ENCODE assay signal across 16 cellular contexts in genomic region chr2:73237168-73237567, GRCh38. TPM values are rescaled to one million over a fixed set of nuclear protein-coding genes. Genes with fewer than 3 reads are reported as not detected.
A peak's percentile ranks its signal among the peaks of the same experiment; 100 is the strongest.
DNase-seq lines count a peak whose midpoint lies in the region; ATAC-seq and TF ChIP-seq lines count a peak whose summit lies in the region.
"Had no signal": no experiment of that assay in that cellular context is flagged by ENCODE, and none has a peak within 500 bp of the region (broad histone marks: within the 10 kb centered on the region; RNA-seq: fewer than 3 reads in every experiment).

No MANE protein-coding gene starts in this region.

- H3K4me1 Mint-ChIP-seq in CD4-positive, CD25-positive, alpha-beta regulatory T cell = peaks cover 12 to 56% (median 41%) of the 10 kb centered on the region in 4 donors
- peaks cover 34% of the 10 kb centered on the region for H3K4me1 Mint-ChIP-seq in central memory CD8-positive, alpha-beta T cell

- peak overlapping the region; percentile 1 to 90 (median 7) for H3K27ac Mint-ChIP-seq in CD4-positive, CD25-positive, alpha-beta regulatory T cell
- H3K27ac Mint-ChIP-seq in central memory CD8-positive, alpha-beta T cell (ENCODE audit: low read depth) = peak overlapping the region; percentile 2

- H3K9ac ChIP-seq in HUES48 (ENCODE audit: low read depth, low read length) = no peak overlapping the region

- H3K9me3 Mint-ChIP-seq in CD4-positive, CD25-positive, alpha-beta regulatory T cell = no peaks in the 10 kb centered on the region
- no peaks in the 10 kb centered on the region for H3K9me3 Mint-ChIP-seq in central memory CD8-positive, alpha-beta T cell

- intact Hi-C loops in dorsolateral prefrontal cortex (cut with DNase I) = loop anchor here in 1 of 2 donors (5.0 kb wide), 1 partner anchor 50 kb away; no protein-coding TSS in a partner anchor

- H3K27ac ChIP-seq in CD4-positive, CD25-positive, alpha-beta regulatory T cell (ENCODE audit: insufficient read depth, low read length, poor library complexity, severe bottlenecking) = no peak overlapping the region
- H3K27ac ChIP-seq in HUES48 (ENCODE audit: low read depth, low read length) (peak overlapping the region; percentile 91), Peyer's patch (no peak overlapping the region), dorsolateral prefrontal cortex (no peak overlapping the region)

- no peak for DNase-seq in CD4-positive, CD25-positive, alpha-beta regulatory T cell
- no peak for DNase-seq in central memory CD8-positive, alpha-beta T cell (ENCODE audit: low spot score in 2 of 2)
- DNase-seq in Peyer's patch = no peak
- no peak for DNase-seq in hypothalamus (lab: John Stamatoyannopoulos, UW)
- DNase-seq in dorsolateral prefrontal cortex = no peak
- DNase-seq: cortex of kidney; KG1; midbrain; NCI-H1694; NCI-H526 treated with DMSO at 0.1 percent for 48 hours; stimulated activated CD4-positive, alpha-beta T cell treated with anti-CD3 and anti-CD28 coated beads, Interleukin-2, amount 100 ng/mL, for 24 hours; stimulated activated naive CD4-positive, alpha-beta T cell had no signal

- TF ChIP-seq POLR2A in Peyer's patch (IDR thresholded peaks at IDR 0.05) = no peak

- no peaks in the 10 kb centered on the region for H3K27me3 Mint-ChIP-seq in CD4-positive, CD25-positive, alpha-beta regulatory T cell
- no peaks in the 10 kb centered on the region for H3K27me3 Mint-ChIP-seq in central memory CD8-positive, alpha-beta T cell

- TF ChIP-seq CTCF in Peyer's patch (IDR thresholded peaks at IDR 0.05) (no peak), dorsolateral prefrontal cortex (IDR thresholded peaks at IDR 0.05 in 54 of 56, conservative IDR thresholded peaks at IDR 0.05 in 2 of 56; ENCODE audit: low read depth in 1 of 56, partially characterized antibody in 56 of 56) (no peak)

- H3K4me3 ChIP-seq in CD4-positive, CD25-positive, alpha-beta regulatory T cell (ENCODE audit: low read depth, low read length) = no peak overlapping the region
- no peak overlapping the region for H3K4me3 ChIP-seq in HUES48 (ENCODE audit: low read depth, low read length)
- no peak overlapping the region for H3K4me3 ChIP-seq in Peyer's patch
- no peak overlapping the region for H3K4me3 ChIP-seq in dorsolateral prefrontal cortex

- no peak for ATAC-seq in CD4-positive, CD25-positive, alpha-beta regulatory T cell (ENCODE audit: low read depth in 2 of 2)
- no peak for ATAC-seq in central memory CD8-positive, alpha-beta T cell (replicated peaks; ENCODE audit: extremely low read depth, poor library complexity, severe bottlenecking)
- ATAC-seq: activated CD4-positive, CD25-positive, alpha-beta regulatory T cell treated with anti-CD3 and anti-CD28 coated beads, Interleukin-2, amount 50 U/mL, for 24 hours had no signal

- peaks cover 30% of the 10 kb centered on the region for H3K36me3 ChIP-seq in CD4-positive, CD25-positive, alpha-beta regulatory T cell (ENCODE audit: control insufficient read depth, insufficient read depth, low read length)
- H3K36me3 ChIP-seq in HUES48 (ENCODE audit: control insufficient read depth, insufficient read depth, low read length) (peaks cover 46% of the 10 kb centered on the region), Peyer's patch (peaks cover 0 to 20% (median 0%) of the 10 kb centered on the region in 3 donors)

- peak overlapping the region in 3 of 4 donors; percentile 18 to 98 (median 98) for H3K4me3 Mint-ChIP-seq in CD4-positive, CD25-positive, alpha-beta regulatory T cell
- H3K4me3 Mint-ChIP-seq in central memory CD8-positive, alpha-beta T cell = no peak overlapping the region

- H3K27me3 ChIP-seq in CD4-positive, CD25-positive, alpha-beta regulatory T cell (ENCODE audit: control insufficient read depth, insufficient read depth, low read length) = no peaks in the 10 kb centered on the region
- H3K27me3 ChIP-seq in HUES48 (ENCODE audit: control insufficient read depth, insufficient read depth, low read length) = no peaks in the 10 kb centered on the region
- H3K27me3 ChIP-seq in Peyer's patch = no peaks in the 10 kb centered on the region
- no peaks in the 10 kb centered on the region for H3K27me3 ChIP-seq in dorsolateral prefrontal cortex

- H3K9me3 ChIP-seq in CD4-positive, CD25-positive, alpha-beta regulatory T cell (ENCODE audit: control insufficient read depth in 2 of 2, low read length in 2 of 2) = no peaks in the 10 kb centered on the region
- H3K9me3 ChIP-seq in HUES48 (ENCODE audit: control insufficient read depth, insufficient read depth, low read length) (no peaks in the 10 kb centered on the region), Peyer's patch (no peaks in the 10 kb centered on the region)

- peaks cover 43% of the 10 kb centered on the region for H3K4me1 ChIP-seq in CD4-positive, CD25-positive, alpha-beta regulatory T cell (ENCODE audit: control insufficient read depth, insufficient read depth, low read length, poor library complexity, severe bottlenecking)
- H3K4me1 ChIP-seq in HUES48 (ENCODE audit: control insufficient read depth, insufficient read depth, low read length) = peaks cover 28% of the 10 kb centered on the region
- H3K4me1 ChIP-seq in Peyer's patch = peaks cover 0 to 32% (median 6%) of the 10 kb centered on the region in 4 donors

- peaks cover 5% of the 10 kb centered on the region for H3K36me3 Mint-ChIP-seq in CD4-positive, CD25-positive, alpha-beta regulatory T cell
- peaks cover 27% of the 10 kb centered on the region for H3K36me3 Mint-ChIP-seq in central memory CD8-positive, alpha-beta T cell (ENCODE audit: insufficient read depth)

RNA-seq across cellular contexts. Expression of gene CCT7, which starts 3.1 kb away (rescaled TPM):
- total RNA-seq in CD4-positive, CD25-positive, alpha-beta regulatory T cell = 114 TPM
- polyA plus RNA-seq in CD4-positive, CD25-positive, alpha-beta regulatory T cell = 100 to 1,000 TPM; 239 to 287 (median 275) TPM
- 100 to 1,000 TPM in 2 of 4 donors, 10 to 100 TPM in 2; 83.5 to 131 (median 95.6) TPM for total RNA-seq in Peyer's patch
- total RNA-seq in dorsolateral prefrontal cortex = 100 to 1,000 TPM; 123 to 278 (median 188) TPM

RNA-seq across cellular contexts. Expression of gene PRADC1, which starts 4.1 kb away (rescaled TPM):
- total RNA-seq in CD4-positive, CD25-positive, alpha-beta regulatory T cell = 7.0 TPM
- polyA plus RNA-seq in CD4-positive, CD25-positive, alpha-beta regulatory T cell = 10 to 100 TPM; 29.0 to 35.3 (median 32.7) TPM
- 10 to 100 TPM; 30.5 to 69.9 (median 41.4) TPM for total RNA-seq in Peyer's patch
- 10 to 100 TPM; 12.9 to 36.2 (median 21.9) TPM for total RNA-seq in dorsolateral prefrontal cortex

RNA-seq across cellular contexts. Expression of gene SMYD5, which starts 23.1 kb away (rescaled TPM):
- 30.3 TPM for total RNA-seq in CD4-positive, CD25-positive, alpha-beta regulatory T cell
- polyA plus RNA-seq in CD4-positive, CD25-positive, alpha-beta regulatory T cell = 10 to 100 TPM; 13.8 to 20.9 (median 17.7) TPM
- total RNA-seq in Peyer's patch (10 to 100 TPM in 3 of 4 donors, 1 to 10 TPM in 1; 5.1 to 46.2 (median 15.6) TPM), dorsolateral prefrontal cortex (10 to 100 TPM; 25.0 to 44.3 (median 33.2) TPM)

RNA-seq across cellular contexts. Expression of gene NOTO, which starts 34.8 kb away (rescaled TPM):
- total RNA-seq in CD4-positive, CD25-positive, alpha-beta regulatory T cell = not detected
- polyA plus RNA-seq in CD4-positive, CD25-positive, alpha-beta regulatory T cell = not detected
- total RNA-seq in Peyer's patch = not detected
- total RNA-seq in dorsolateral prefrontal cortex = under 1 TPM in 4 of 120 experiments, not detected in 116; 0.16 to 0.25 (median 0.16) TPM
- total RNA-seq: G401 had no signal
- polyA plus RNA-seq: BJ had no signal

RNA-seq across cellular contexts. Expression of gene FBXO41, which starts 47.1 kb away (rescaled TPM):
- total RNA-seq in CD4-positive, CD25-positive, alpha-beta regulatory T cell = 17.4 TPM
- polyA plus RNA-seq in CD4-positive, CD25-positive, alpha-beta regulatory T cell = 1 to 10 TPM in 2 of 4 donors, under 1 TPM in 2; 0.51 to 1.1 (median 0.95) TPM
- 10 to 100 TPM in 1 of 4 donors, 1 to 10 TPM in 3; 1.8 to 12.4 (median 5.7) TPM for total RNA-seq in Peyer's patch
- total RNA-seq in dorsolateral prefrontal cortex = 100 to 1,000 TPM in 86 of 120 experiments, 10 to 100 TPM in 34; 33.6 to 164 (median 112) TPM
